ENCODE assay signal across 8 cellular contexts in genomic region chr16:85750021-85750826, GRCh38. TPM values are rescaled to one million over a fixed set of nuclear protein-coding genes. Genes with fewer than 3 reads are reported as not detected.
A peak's percentile ranks its signal among the peaks of the same experiment; 100 is the strongest.
DNase-seq lines count a peak whose midpoint lies in the region; ATAC-seq and TF ChIP-seq lines count a peak whose summit lies in the region.

No MANE protein-coding gene starts in this region.

- DNase-seq in HT-29 (ENCODE audit: low spot score) (peak; percentile 35), heart right ventricle (peak; percentile 22 to 35), retinal pigment epithelial cell (ENCODE audit: low read depth) (no peak), HEK293T (ENCODE audit: extremely low spot score) (no peak), DMS153 treated with DMSO at 0.1 percent for 48 hours (lab: John Stamatoyannopoulos, UW; ENCODE audit: unreplicated experiment) (no peak)
- DNase-seq in activated CD8-positive, alpha-beta memory T cell treated with anti-CD3 and anti-CD28 coated beads, Interleukin-2, amount 50 U/mL, for 4 hours, result peak; percentile 36

- H3K27me3 ChIP-seq in DOHH2 (ENCODE audit: control insufficient read depth, low read length), result peaks cover 83% of the 10 kb centered on the region
- H3K27me3 ChIP-seq in heart right ventricle, result peaks cover 0 to 31% (median 6%) of the 10 kb centered on the region in 7 donors

- 1 to 3% methylated on average over 56 of the region's 56 CpGs for WGBS in heart right ventricle, 2 donors

- H3K4me2 ChIP-seq in DOHH2 (ENCODE audit: low read length), result peak overlapping the region; percentile 76

- no peak overlapping the region for H3K27ac ChIP-seq in DOHH2 (ENCODE audit: low read depth, low read length)
- peak overlapping the region in 1 of 10 donors; percentile 64 for H3K27ac ChIP-seq in heart right ventricle

- peaks cover 20% of the 10 kb centered on the region for H3F3A ChIP-seq in DOHH2 (ENCODE audit: control insufficient read depth, insufficient read depth)

- peak overlapping the region; percentile 55 for H3K4me3 ChIP-seq in DOHH2 (ENCODE audit: low read length)
- H3K4me3 ChIP-seq in heart right ventricle, result peak overlapping the region; percentile 31 to 63 (median 58)
- peak overlapping the region; percentile 52 for H3K4me3 ChIP-seq in retinal pigment epithelial cell (ENCODE audit: low read length)

- no peaks in the 10 kb centered on the region for H3K79me2 ChIP-seq in DOHH2 (ENCODE audit: control insufficient read depth, low read length)

- H3K4me1 ChIP-seq in DOHH2 (ENCODE audit: control insufficient read depth, low read length), result peaks cover 75% of the 10 kb centered on the region
- peaks cover 5 to 42% (median 29%) of the 10 kb centered on the region in 9 donors for H3K4me1 ChIP-seq in heart right ventricle

- no peaks in the 10 kb centered on the region for H3K9me3 ChIP-seq in DOHH2 (ENCODE audit: control insufficient read depth, insufficient read depth, low read length)
- H3K9me3 ChIP-seq in heart right ventricle, result no peaks in the 10 kb centered on the region

- CTCF ChIA-PET in HEK293T (lab: Yijun Ruan, JAX), result no interaction called here

- TF ChIP-seq CTCF in DOHH2 (IDR thresholded peaks at IDR 0.05; ENCODE audit: low read depth, low read length, poor library complexity, severe bottlenecking) (no peak), heart right ventricle (IDR thresholded peaks at IDR 0.05) (no peak), retinal pigment epithelial cell (conservative IDR thresholded peaks at IDR 0.05; ENCODE audit: low read depth, low read length) (no peak)

- POLR2A ChIA-PET in HEK293T (lab: Yijun Ruan, JAX), result no interaction called here

- intact Hi-C loops in heart right ventricle (cut with DNase I), result no loop called here

- H4K20me1 ChIP-seq in DOHH2 (ENCODE audit: control insufficient read depth, insufficient read depth, low read depth, low read length), result peaks cover 26% of the 10 kb centered on the region; the same call in 1 of the 2 replicates

- no peaks in the 10 kb centered on the region for H3K9me2 ChIP-seq in DOHH2 (replicated peaks; ENCODE audit: control insufficient read depth, low read length)

- ATAC-seq in heart right ventricle (peak in 7 of 8 donors; percentile 8 to 55 (median 44)), HG02981 (IDR thresholded peaks at IDR 0.05; ENCODE audit: unreplicated experiment) (no peak)

- no peaks in the 10 kb centered on the region for H3K36me3 ChIP-seq in DOHH2 (ENCODE audit: control insufficient read depth, low read length)
- no peaks in the 10 kb centered on the region for H3K36me3 ChIP-seq in heart right ventricle

TF ChIP-seq in HEK293T, 16 proteins besides CTCF, POLR2A, EP300 and RAD21:
- TF ChIP-seq SUZ12 (IDR thresholded peaks at IDR 0.05), result no peak

RNA-seq across cellular contexts. Expression of gene C16orf74, which starts 0.7 kb away (rescaled TPM):
- total RNA-seq in HT-29 (2014; rRNA removed; shearing (Covaris generic)), result 84.9 and 92.0 TPM in 2 replicates
- total RNA-seq in heart right ventricle, result 1 to 10 TPM in 8 of 10 donors, under 1 TPM in 2; 0.56 to 6.5 (median 1.2) TPM
- 1 to 10 TPM in 1 of 2 donors, under 1 TPM in 1; 0.87 to 4.4 TPM for polyA plus RNA-seq in heart right ventricle

RNA-seq across cellular contexts. Expression of gene EMC8, which starts 49.1 kb away (rescaled TPM):
- total RNA-seq in HT-29 (2014; rRNA removed; shearing (Covaris generic)), result 98.2 and 107 TPM in 2 replicates
- 10 to 100 TPM; 17.8 to 29.0 (median 26.1) TPM for total RNA-seq in heart right ventricle
- 10 to 100 TPM in 1 of 2 donors, 1 to 10 TPM in 1; 6.2 to 23.1 TPM for polyA plus RNA-seq in heart right ventricle

RNA-seq across cellular contexts. Expression of gene COX4I1, which starts 49.3 kb away (rescaled TPM):
- total RNA-seq in HT-29 (2014; rRNA removed; shearing (Covaris generic)), result 443 and 485 TPM in 2 replicates
- total RNA-seq in heart right ventricle, result 1,000 to 10,000 TPM; 1,221 to 2,099 (median 1,899) TPM
- 1,000 to 10,000 TPM; 2,661 to 4,942 TPM for polyA plus RNA-seq in heart right ventricle

Comparison
In these comparisons a context has a peak if more than half of its experiments do, and no peak if none do; other contexts are left out.
1. DNase-seq: peak in HT-29 (single experiment), activated CD8-positive, alpha-beta memory T cell treated with anti-CD3 and anti-CD28 coated beads, Interleukin-2, amount 50 U/mL, for 4 hours (single experiment) and heart right ventricle (2 of 2); none in retinal pigment epithelial cell (single experiment), HEK293T (single experiment) and DMS153 treated with DMSO at 0.1 percent for 48 hours (single experiment).
2. RNA of gene C16orf74, which starts 0.7 kb away (total RNA-seq): 84.9 to 92.0 TPM in HT-29; 0.56 to 6.5 TPM in heart right ventricle; every median in the first group is over 10 times any median in the second.
3. Peak in every context shown above with its lines, with median percentiles within 50 percentile points of each other: H3K4me3 ChIP-seq.